ENCODE assay signal across 8 cellular contexts in the genomic region with DNA sequence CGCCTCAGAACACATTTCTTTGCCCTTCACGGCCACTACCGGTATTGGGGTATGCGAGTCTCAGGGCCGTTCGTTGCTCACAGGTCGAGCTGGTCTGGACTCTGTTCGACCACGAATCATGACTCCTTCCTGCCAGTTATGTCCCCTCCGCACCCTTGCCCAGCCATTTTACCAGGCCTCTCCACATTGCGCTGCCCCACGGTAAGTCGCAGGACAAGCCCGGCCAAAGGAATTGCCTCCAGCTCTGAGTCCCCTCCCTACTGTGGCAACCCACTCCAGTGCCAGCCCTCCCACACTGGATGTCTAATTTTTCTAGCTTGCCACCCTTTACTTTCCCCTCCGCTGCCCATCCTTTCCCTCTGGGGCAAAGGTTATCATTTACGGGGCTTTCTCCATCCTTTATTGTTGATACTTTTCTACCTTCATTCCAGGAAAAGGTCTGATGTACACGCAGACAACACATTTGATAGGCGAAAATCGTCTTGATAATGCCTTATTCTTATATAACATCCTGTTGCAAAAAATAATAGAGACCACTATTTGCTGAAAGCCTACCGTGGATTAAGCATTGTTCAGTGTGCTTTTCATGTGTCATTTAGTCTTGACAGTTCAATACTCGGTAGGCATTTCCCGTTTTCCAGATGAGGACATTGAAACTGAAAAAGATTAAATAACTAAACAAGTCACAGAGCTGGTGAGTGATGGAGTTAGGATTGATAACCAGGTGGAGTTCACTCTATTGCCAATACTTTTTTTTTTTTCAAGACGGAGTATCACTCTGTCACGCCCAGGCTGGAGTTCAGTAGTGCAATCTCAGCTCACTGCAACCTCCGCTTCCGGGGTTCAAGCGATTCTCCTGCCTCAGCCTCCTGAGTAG. TPM values are rescaled to one million over a fixed set of nuclear protein-coding genes. Genes with fewer than 3 reads are reported as not detected.
DNase-seq lines count a peak whose midpoint lies in the region; ATAC-seq and TF ChIP-seq lines count a peak whose summit lies in the region.

No MANE protein-coding gene starts in this region.

- H3K27ac ChIP-seq in layer of hippocampus (ENCODE audit: low read depth, low read length), result peak overlapping the region; percentile 86

- no peaks in the 10 kb centered on the region for H3K9me3 Mint-ChIP-seq in MCF 10A (ENCODE audit: unreplicated experiment)
- H3K9me3 Mint-ChIP-seq in stimulated activated naive CD8-positive, alpha-beta T cell treated with anti-CD3 and anti-CD28 coated beads, Interleukin-15, Interleukin-2, amounts not matched to agents 100 ng/mL and 50 ng/mL, for 24 hours, result no peaks in the 10 kb centered on the region

- peak; percentile 20 for ATAC-seq in GM21717 (IDR thresholded peaks at IDR 0.05; ENCODE audit: unreplicated experiment)

- intact Hi-C loops in MCF 10A (cut with micrococcal nuclease), result loop anchor here (2.0 kb wide), 1 partner anchor 85 kb away; no protein-coding TSS in a partner anchor

- H3K27me3 ChIP-seq in layer of hippocampus (ENCODE audit: control insufficient read depth, insufficient read depth, low read length), result no peaks in the 10 kb centered on the region

- no peaks in the 10 kb centered on the region for H3K27me3 Mint-ChIP-seq in MCF 10A (ENCODE audit: insufficient read depth, unreplicated experiment)
- H3K27me3 Mint-ChIP-seq in stimulated activated naive CD8-positive, alpha-beta T cell treated with anti-CD3 and anti-CD28 coated beads, Interleukin-15, Interleukin-2, amounts not matched to agents 100 ng/mL and 50 ng/mL, for 24 hours, result peaks cover 4% of the 10 kb centered on the region

- DNase-seq in GM10266 (ENCODE audit: extremely low spot score) (peak; percentile 27), NCI-H69 (lab: John Stamatoyannopoulos, UW) (peak; percentile 72), MCF 10A (ENCODE audit: unreplicated experiment) (no peak), HT-29 (ENCODE audit: low spot score) (no peak)
- no peak for DNase-seq in stimulated activated CD4-positive, alpha-beta T cell treated with anti-CD3 and anti-CD28 coated beads, Interleukin-1b, Interleukin-23, amount 100 ng/mL, for 48 hours

- H3K27ac Mint-ChIP-seq in MCF 10A (ENCODE audit: low read depth, unreplicated experiment), result peak overlapping the region; percentile 90
- H3K27ac Mint-ChIP-seq in stimulated activated naive CD8-positive, alpha-beta T cell treated with anti-CD3 and anti-CD28 coated beads, Interleukin-15, Interleukin-2, amounts not matched to agents 100 ng/mL and 50 ng/mL, for 24 hours, result peak overlapping the region; percentile 99

- H3K4me3 Mint-ChIP-seq in MCF 10A (ENCODE audit: unreplicated experiment), result peak overlapping the region; percentile 79
- H3K4me3 Mint-ChIP-seq in stimulated activated naive CD8-positive, alpha-beta T cell treated with anti-CD3 and anti-CD28 coated beads, Interleukin-15, Interleukin-2, amounts not matched to agents 100 ng/mL and 50 ng/mL, for 24 hours, result peak overlapping the region; percentile 99

- peaks cover 19% of the 10 kb centered on the region for H3K4me1 Mint-ChIP-seq in MCF 10A (ENCODE audit: insufficient read depth, unreplicated experiment)
- peaks cover 58% of the 10 kb centered on the region for H3K4me1 Mint-ChIP-seq in stimulated activated naive CD8-positive, alpha-beta T cell treated with anti-CD3 and anti-CD28 coated beads, Interleukin-15, Interleukin-2, amounts not matched to agents 100 ng/mL and 50 ng/mL, for 24 hours (ENCODE audit: low read depth)

- TSS peak; percentile 86 for BruUV-seq in MCF 10A (replicated peaks; lab: Mats Ljungman, UMichigan)

- POLR2A ChIA-PET in MCF 10A (lab: Yijun Ruan, JAX), result interaction anchor here (0.5 to 12.2 kb wide), 55 partner anchors 8 to 1566 kb away, joined by 3 to 138 read pairs (median 5); partner anchors contain the start of genes ARPC5L, GAPVD1, PPP6C and RABEPK

- H3K36me3 Mint-ChIP-seq in MCF 10A (ENCODE audit: insufficient read depth, unreplicated experiment), result peaks cover 45% of the 10 kb centered on the region
- H3K36me3 Mint-ChIP-seq in stimulated activated naive CD8-positive, alpha-beta T cell treated with anti-CD3 and anti-CD28 coated beads, Interleukin-15, Interleukin-2, amounts not matched to agents 100 ng/mL and 50 ng/mL, for 24 hours (ENCODE audit: low read depth), result peaks cover 48% of the 10 kb centered on the region

- TF ChIP-seq CTCF in GM10266 (IDR thresholded peaks at IDR 0.05; ENCODE audit: control insufficient read depth, insufficient read depth, low read depth, missing control alignments) (no peak), MCF 10A (IDR thresholded peaks at IDR 0.05; ENCODE audit: unreplicated experiment) (no peak)

- CTCF ChIA-PET in MCF 10A (lab: Yijun Ruan, JAX), result interaction anchor here (0.6 to 1.2 kb wide), 6 partner anchors 20 to 387 kb away, joined by 3 to 4 read pairs (median 3); partner anchors contain the start of gene GAPVD1

RNA-seq across cellular contexts. Expression of gene HSPA5, which starts 1.0 kb away (rescaled TPM):
- total RNA-seq in MCF 10A (2022), result 1,165 and 1,788 TPM in 2 replicates
- 46.5 and 48.0 TPM in 2 replicates for total RNA-seq in HT-29 (2014; rRNA removed; shearing (Covaris generic))

RNA-seq across cellular contexts. Expression of gene GAPVD1, which starts 19.5 kb away (rescaled TPM):
- 46.2 and 53.9 TPM in 2 replicates for total RNA-seq in MCF 10A (2022)
- total RNA-seq in HT-29 (2014; rRNA removed; shearing (Covaris generic)), result 19.1 and 22.9 TPM in 2 replicates

RNA-seq across cellular contexts. Expression of gene RABEPK, which starts 41.8 kb away (rescaled TPM):
- total RNA-seq in MCF 10A (2022), result 21.5 and 37.2 TPM in 2 replicates
- total RNA-seq in HT-29 (2014; rRNA removed; shearing (Covaris generic)), result 26.0 and 29.1 TPM in 2 replicates

RNA-seq across cellular contexts. Expression of gene PPP6C, which starts 52.5 kb away (rescaled TPM):
- total RNA-seq in MCF 10A (2022), result 40.7 and 41.7 TPM in 2 replicates
- total RNA-seq in HT-29 (2014; rRNA removed; shearing (Covaris generic)), result 11.6 and 13.1 TPM in 2 replicates

Comparison
In these comparisons a context has a peak if more than half of its experiments do, and no peak if none do; other contexts are left out.
1. DNase-seq: peak in GM10266 (single experiment) and NCI-H69 (single experiment); none in MCF 10A (single experiment), stimulated activated CD4-positive, alpha-beta T cell treated with anti-CD3 and anti-CD28 coated beads, Interleukin-1b, Interleukin-23, amount 100 ng/mL, for 48 hours (single experiment) and HT-29 (single experiment).
2. RNA of gene HSPA5, which starts 1.0 kb away (total RNA-seq): 1,165 to 1,788 TPM in MCF 10A; 46.5 to 48.0 TPM in HT-29; every median in the first group is over 10 times any median in the second.